Comparison of ENCODE assay signal across 8 cellular contexts in genomic region chr9:26955921-26956886, GRCh38. TPM values are rescaled to one million over a fixed set of nuclear protein-coding genes. Genes with fewer than 3 reads are reported as not detected.
DNase-seq lines count a peak whose midpoint lies in the region; ATAC-seq, FAIRE-seq and TF ChIP-seq lines count a peak whose summit lies in the region.

Gene IFT74 (plus strand): TSS chr9:26956412. CDS start chr9:26961968, 5,556 bp downstream.

- ATAC-seq in GM19043 (IDR thresholded peaks at IDR 0.05; ENCODE audit: low read depth, unreplicated experiment) (peak; percentile 96), HG03354 (IDR thresholded peaks at IDR 0.05; ENCODE audit: poor library complexity, severe bottlenecking, unreplicated experiment) (peak; percentile 99)

- TF ChIP-seq CTCF in AG09319 (IDR thresholded peaks at IDR 0.05; ENCODE audit: low read depth, low read length): no peak

- peak; percentile 31 for FAIRE-seq in colon (lab: Jason Lieb, UNC)

- peak; percentile 93 for DNase-seq in AG09319 (ENCODE audit: extremely low read depth, low read depth)
- peak; percentile 95 for DNase-seq in NCI-H460 (ENCODE audit: extremely low read depth, low read depth)
- peak; percentile 96 for DNase-seq in activated CD4-positive, alpha-beta T cell treated with anti-CD3 and anti-CD28 coated beads for 48 hours
- DNase-seq in kidney glomerular epithelial cell (lab: John Stamatoyannopoulos, UW): peak; percentile 98
- peak; percentile 89 to 91 for DNase-seq in stimulated activated CD4-positive, alpha-beta T cell treated with anti-CD3 and anti-CD28 coated beads, Interleukin-15, amount 100 ng/mL, for 48 hours (ENCODE audit: low read depth in 2 of 2)

RNA-seq across cellular contexts. Expression of gene IFT74, which starts in this region (rescaled TPM):
- 16.8 and 20.7 TPM in 2 replicates for total RNA-seq in NCI-H460 (2014; rRNA removed; shearing (Covaris generic))
- 5.9 and 7.2 TPM in 2 replicates for polyA plus RNA-seq in NCI-H460 (2014; cell fraction: nucleus; rRNA removed)

Comparison
In these comparisons a context has a peak if more than half of its experiments do, and no peak if none do; other contexts are left out.
1. Peak in every context shown above with its lines: DNase-seq and ATAC-seq.